10 cellular contexts compared by ENCODE assay signal in the genomic region with DNA sequence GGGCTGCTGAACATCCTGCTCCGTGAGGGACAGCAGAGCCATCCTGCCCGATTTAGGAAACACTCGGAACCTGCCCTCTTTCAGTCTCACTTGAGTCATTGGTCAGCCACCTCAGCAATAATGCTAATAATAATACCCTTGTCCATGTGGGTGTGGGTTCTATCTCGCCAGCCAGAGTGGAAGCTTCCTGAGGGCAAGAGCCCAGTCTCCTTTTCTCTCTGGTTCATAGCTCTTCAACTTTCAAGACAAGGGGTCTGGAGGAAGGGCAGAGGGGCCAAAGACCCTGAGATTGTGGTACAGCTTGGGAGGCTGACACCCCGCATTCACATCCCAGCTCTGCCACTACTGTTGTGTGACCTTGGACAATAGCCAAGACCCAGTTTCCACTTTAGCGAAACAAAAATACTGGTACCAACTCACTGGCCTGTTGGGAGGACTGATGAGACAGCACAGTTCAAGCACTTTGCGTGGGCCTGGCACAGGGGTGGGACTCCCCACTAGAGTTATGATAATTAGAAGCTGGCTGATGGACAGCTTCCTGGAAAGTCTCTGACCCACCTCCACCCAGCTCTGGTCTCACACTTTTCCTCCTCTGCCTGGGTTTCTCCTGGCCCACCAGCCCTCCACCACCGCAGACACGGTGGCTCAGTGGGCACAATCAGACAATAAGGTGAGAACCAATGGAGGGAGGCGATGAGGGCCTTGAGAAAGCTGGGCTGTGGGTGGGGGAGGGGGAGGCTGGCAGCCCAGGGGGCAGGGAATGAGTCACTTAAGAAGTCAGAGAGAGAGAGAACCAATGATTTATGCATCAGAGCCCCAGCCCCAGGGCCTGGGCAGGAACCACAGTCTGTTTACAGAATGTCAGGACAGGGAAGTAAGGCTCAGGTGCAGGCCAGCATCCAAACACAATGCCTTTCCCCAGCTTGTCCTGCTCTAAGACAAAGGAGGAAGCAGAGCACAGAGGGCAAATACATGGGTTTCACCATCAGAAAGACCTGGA. TPM values are rescaled to one million over a fixed set of nuclear protein-coding genes. Genes with fewer than 3 reads are reported as not detected.
DNase-seq lines count a peak whose midpoint lies in the region; ATAC-seq and TF ChIP-seq lines count a peak whose summit lies in the region.
"Had no signal": no experiment of that assay in that cellular context is flagged by ENCODE, and none has a peak within 500 bp of the region (broad histone marks: within the 10 kb centered on the region; RNA-seq: fewer than 3 reads in every experiment).

No MANE protein-coding gene starts in this region.

- no peaks in the 10 kb centered on the region for H3K9me3 Mint-ChIP-seq in activated CD4-positive, alpha-beta T cell treated with anti-CD3 and anti-CD28 coated beads for 36 hours (ENCODE audit: low read depth)
- H3K9me3 Mint-ChIP-seq in activated CD4-positive, alpha-beta T cell treated with anti-CD3 and anti-CD28 coated beads, Interleukin-2, amount 10 ng/mL, durations not matched to agents 7 days and 5 days: no peaks in the 10 kb centered on the region
- no peaks in the 10 kb centered on the region for H3K9me3 Mint-ChIP-seq in activated B cell treated with CpG ODN at 0.5 μM for 24 hours
- no peaks in the 10 kb centered on the region for H3K9me3 Mint-ChIP-seq in activated naive CD4-positive, alpha-beta T cell treated with anti-CD3 and anti-CD28 coated beads for 36 hours
- H3K9me3 Mint-ChIP-seq: IgD-negative memory B cell had no signal

- TF ChIP-seq CTCF in activated B cell treated with CpG ODN at 0.5 μM for 24 hours (IDR thresholded peaks at IDR 0.05) (no peak), thyroid gland (IDR thresholded peaks at IDR 0.05) (no peak)

- no peaks in the 10 kb centered on the region for H3K36me3 Mint-ChIP-seq in activated CD4-positive, alpha-beta T cell treated with anti-CD3 and anti-CD28 coated beads for 36 hours (ENCODE audit: low read depth)
- H3K36me3 Mint-ChIP-seq in activated CD4-positive, alpha-beta T cell treated with anti-CD3 and anti-CD28 coated beads, Interleukin-2, amount 10 ng/mL, durations not matched to agents 7 days and 5 days (ENCODE audit: low read depth): no peaks in the 10 kb centered on the region
- no peaks in the 10 kb centered on the region for H3K36me3 Mint-ChIP-seq in activated B cell treated with CpG ODN at 0.5 μM for 24 hours (ENCODE audit: low read depth)
- no peaks in the 10 kb centered on the region for H3K36me3 Mint-ChIP-seq in activated naive CD4-positive, alpha-beta T cell treated with anti-CD3 and anti-CD28 coated beads for 36 hours (ENCODE audit: low read depth)

- DNase-seq in activated CD4-positive, alpha-beta T cell treated with anti-CD3 and anti-CD28 coated beads for 36 hours: peak; percentile 18
- no peak for DNase-seq in activated CD4-positive, alpha-beta T cell treated with anti-CD3 and anti-CD28 coated beads, Interleukin-2, amount 10 ng/mL, durations not matched to agents 7 days and 5 days
- DNase-seq in activated B cell treated with CpG ODN at 0.5 μM for 24 hours (no peak), glomerular visceral epithelial cell (ENCODE audit: extremely low spot score) (peak; percentile 59), thyroid gland (peak; percentile 53 to 54)
- no peak for DNase-seq in activated naive CD4-positive, alpha-beta T cell treated with anti-CD3 and anti-CD28 coated beads for 36 hours
- DNase-seq: central memory CD4-positive, alpha-beta T cell had no signal

- peaks cover 6 to 7% of the 10 kb centered on the region in 2 donors for H3K4me1 ChIP-seq in thyroid gland

- peak; percentile 33 for ATAC-seq in activated CD4-positive, alpha-beta T cell treated with anti-CD3 and anti-CD28 coated beads for 36 hours
- ATAC-seq in activated B cell treated with CpG ODN at 0.5 μM for 24 hours (ENCODE audit: low read depth) (peak; percentile 78), HG02798 (IDR thresholded peaks at IDR 0.05; ENCODE audit: poor library complexity, unreplicated experiment) (no peak), GM18868 (IDR thresholded peaks at IDR 0.05; ENCODE audit: unreplicated experiment) (no peak)

- no peaks in the 10 kb centered on the region for H3K9me3 ChIP-seq in thyroid gland

- CTCF ChIA-PET in activated CD4-positive, alpha-beta T cell treated with anti-CD3 and anti-CD28 coated beads for 36 hours (lab: Charles Lee): interaction anchor here (0.5 to 2.1 kb wide), 3 partner anchors 11 to 573 kb away, joined by 3 to 6 read pairs (median 4); no protein-coding TSS in a partner anchor
- CTCF ChIA-PET in activated CD4-positive, alpha-beta T cell treated with anti-CD3 and anti-CD28 coated beads, Interleukin-2, amount 10 ng/mL, durations not matched to agents 7 days and 5 days (lab: Charles Lee): interaction anchor here (0.6 to 1.6 kb wide), 3 partner anchors 11 to 116 kb away, joined by 3 to 4 read pairs (median 3); no protein-coding TSS in a partner anchor
- CTCF ChIA-PET in activated B cell treated with CpG ODN at 0.5 μM for 24 hours (lab: Charles Lee): interaction anchor here (1.2 kb wide), 1 partner anchor 28 kb away, joined by 3 read pairs; no protein-coding TSS in a partner anchor
- CTCF ChIA-PET in activated naive CD4-positive, alpha-beta T cell treated with anti-CD3 and anti-CD28 coated beads for 36 hours (lab: Charles Lee): interaction anchor here (1.4 kb wide), 1 partner anchor 8 kb away, joined by 4 read pairs; no protein-coding TSS in a partner anchor

- H3K27ac ChIP-seq in thyroid gland: no peak overlapping the region

- no peak overlapping the region for H3K27ac Mint-ChIP-seq in activated CD4-positive, alpha-beta T cell treated with anti-CD3 and anti-CD28 coated beads for 36 hours
- no peak overlapping the region for H3K27ac Mint-ChIP-seq in activated CD4-positive, alpha-beta T cell treated with anti-CD3 and anti-CD28 coated beads, Interleukin-2, amount 10 ng/mL, durations not matched to agents 7 days and 5 days
- no peak overlapping the region for H3K27ac Mint-ChIP-seq in activated B cell treated with CpG ODN at 0.5 μM for 24 hours
- no peak overlapping the region for H3K27ac Mint-ChIP-seq in activated naive CD4-positive, alpha-beta T cell treated with anti-CD3 and anti-CD28 coated beads for 36 hours

- POLR2A ChIA-PET in activated CD4-positive, alpha-beta T cell treated with anti-CD3 and anti-CD28 coated beads for 36 hours (lab: Charles Lee): no interaction called here
- POLR2A ChIA-PET in activated CD4-positive, alpha-beta T cell treated with anti-CD3 and anti-CD28 coated beads, Interleukin-2, amount 10 ng/mL, durations not matched to agents 7 days and 5 days (lab: Charles Lee): no interaction called here
- POLR2A ChIA-PET in activated B cell treated with CpG ODN at 0.5 μM for 24 hours (lab: Charles Lee): no interaction called here

- no peak overlapping the region for H3K4me3 Mint-ChIP-seq in activated CD4-positive, alpha-beta T cell treated with anti-CD3 and anti-CD28 coated beads for 36 hours
- no peak overlapping the region for H3K4me3 Mint-ChIP-seq in activated CD4-positive, alpha-beta T cell treated with anti-CD3 and anti-CD28 coated beads, Interleukin-2, amount 10 ng/mL, durations not matched to agents 7 days and 5 days
- no peak overlapping the region for H3K4me3 Mint-ChIP-seq in activated B cell treated with CpG ODN at 0.5 μM for 24 hours
- H3K4me3 Mint-ChIP-seq in activated naive CD4-positive, alpha-beta T cell treated with anti-CD3 and anti-CD28 coated beads for 36 hours: no peak overlapping the region
- H3K4me3 Mint-ChIP-seq: IgD-negative memory B cell had no signal

- H3K36me3 ChIP-seq in thyroid gland: no peaks in the 10 kb centered on the region

- no peaks in the 10 kb centered on the region for H3K27me3 Mint-ChIP-seq in activated CD4-positive, alpha-beta T cell treated with anti-CD3 and anti-CD28 coated beads for 36 hours
- peaks cover 5% of the 10 kb centered on the region for H3K27me3 Mint-ChIP-seq in activated CD4-positive, alpha-beta T cell treated with anti-CD3 and anti-CD28 coated beads, Interleukin-2, amount 10 ng/mL, durations not matched to agents 7 days and 5 days
- H3K27me3 Mint-ChIP-seq in activated B cell treated with CpG ODN at 0.5 μM for 24 hours: peaks cover 9% of the 10 kb centered on the region
- H3K27me3 Mint-ChIP-seq in activated naive CD4-positive, alpha-beta T cell treated with anti-CD3 and anti-CD28 coated beads for 36 hours (ENCODE audit: low read depth): no peaks in the 10 kb centered on the region

- no peaks in the 10 kb centered on the region for H3K4me1 Mint-ChIP-seq in activated CD4-positive, alpha-beta T cell treated with anti-CD3 and anti-CD28 coated beads for 36 hours
- no peaks in the 10 kb centered on the region for H3K4me1 Mint-ChIP-seq in activated CD4-positive, alpha-beta T cell treated with anti-CD3 and anti-CD28 coated beads, Interleukin-2, amount 10 ng/mL, durations not matched to agents 7 days and 5 days
- H3K4me1 Mint-ChIP-seq in activated B cell treated with CpG ODN at 0.5 μM for 24 hours: peaks cover 10% of the 10 kb centered on the region
- H3K4me1 Mint-ChIP-seq in activated naive CD4-positive, alpha-beta T cell treated with anti-CD3 and anti-CD28 coated beads for 36 hours (ENCODE audit: low read depth): no peaks in the 10 kb centered on the region

- H3K27me3 ChIP-seq in thyroid gland: no peaks in the 10 kb centered on the region

- no peak for TF ChIP-seq POLR2A in thyroid gland (IDR thresholded peaks at IDR 0.05)

- intact Hi-C loops in activated CD4-positive, alpha-beta T cell treated with anti-CD3 and anti-CD28 coated beads for 36 hours (cut with DNase I, micrococcal nuclease): no loop called here
- intact Hi-C loops in activated B cell treated with CpG ODN at 0.5 μM for 24 hours (cut with micrococcal nuclease): no loop called here
- intact Hi-C loops in thyroid gland (cut with DNase I): no loop called here
- intact Hi-C loops in activated naive CD4-positive, alpha-beta T cell treated with anti-CD3 and anti-CD28 coated beads for 36 hours (cut with micrococcal nuclease): no loop called here

- no peak overlapping the region for H3K4me3 ChIP-seq in thyroid gland (replicated peaks in 1 of 3)

- 73 to 82% methylated on average over 10 of the region's 10 CpGs for WGBS in thyroid gland, 2 donors

RNA-seq across cellular contexts. Expression of a gene that starts 9.6 kb away (rescaled TPM):
- under 1 TPM; 0.53 to 0.91 TPM for total RNA-seq in activated CD4-positive, alpha-beta T cell treated with anti-CD3 and anti-CD28 coated beads for 36 hours
- total RNA-seq in activated CD4-positive, alpha-beta T cell treated with anti-CD3 and anti-CD28 coated beads, Interleukin-2, amount 10 ng/mL, durations not matched to agents 7 days and 5 days: under 1 TPM; 0.33 to 0.50 TPM
- total RNA-seq in activated B cell treated with CpG ODN at 0.5 μM for 24 hours: not detected in 2 replicates
- total RNA-seq in thyroid gland: 1 to 10 TPM in 1 of 4 donors, under 1 TPM in 2, not detected in 1; 0.13 to 3.0 (median 0.33) TPM
- total RNA-seq in activated naive CD4-positive, alpha-beta T cell treated with anti-CD3 and anti-CD28 coated beads for 36 hours: under 1 TPM; 0.17 to 0.42 TPM

RNA-seq across cellular contexts. Expression of a gene that starts 51.1 kb away (rescaled TPM):
- total RNA-seq in activated CD4-positive, alpha-beta T cell treated with anti-CD3 and anti-CD28 coated beads for 36 hours: 1 to 10 TPM; 5.5 to 5.6 TPM
- total RNA-seq in activated CD4-positive, alpha-beta T cell treated with anti-CD3 and anti-CD28 coated beads, Interleukin-2, amount 10 ng/mL, durations not matched to agents 7 days and 5 days: 1 to 10 TPM; 7.7 to 8.7 TPM
- 10.4 and 12.0 TPM in 2 replicates for total RNA-seq in activated B cell treated with CpG ODN at 0.5 μM for 24 hours
- total RNA-seq in thyroid gland: 1 to 10 TPM; 3.9 to 6.1 (median 4.1) TPM
- total RNA-seq in activated naive CD4-positive, alpha-beta T cell treated with anti-CD3 and anti-CD28 coated beads for 36 hours: 1 to 10 TPM; 2.4 to 4.1 TPM

RNA-seq across cellular contexts. Expression of a gene that starts 56.5 kb away (rescaled TPM):
- total RNA-seq in activated CD4-positive, alpha-beta T cell treated with anti-CD3 and anti-CD28 coated beads for 36 hours: not detected
- total RNA-seq in activated CD4-positive, alpha-beta T cell treated with anti-CD3 and anti-CD28 coated beads, Interleukin-2, amount 10 ng/mL, durations not matched to agents 7 days and 5 days: not detected
- not detected in 2 replicates for total RNA-seq in activated B cell treated with CpG ODN at 0.5 μM for 24 hours
- under 1 TPM in 1 of 4 donors, not detected in 3; 0.67 TPM for total RNA-seq in thyroid gland
- not detected for total RNA-seq in activated naive CD4-positive, alpha-beta T cell treated with anti-CD3 and anti-CD28 coated beads for 36 hours

Comparison
In these comparisons a context has a peak if more than half of its experiments do, and no peak if none do; other contexts are left out.
1. DNase-seq: peak in activated CD4-positive, alpha-beta T cell treated with anti-CD3 and anti-CD28 coated beads for 36 hours (single experiment), glomerular visceral epithelial cell (single experiment) and thyroid gland (2 of 2); none in activated CD4-positive, alpha-beta T cell treated with anti-CD3 and anti-CD28 coated beads, Interleukin-2, amount 10 ng/mL, durations not matched to agents 7 days and 5 days (single experiment), activated B cell treated with CpG ODN at 0.5 μM for 24 hours (single experiment) and activated naive CD4-positive, alpha-beta T cell treated with anti-CD3 and anti-CD28 coated beads for 36 hours (single experiment).
2. ATAC-seq: peak in activated CD4-positive, alpha-beta T cell treated with anti-CD3 and anti-CD28 coated beads for 36 hours (single experiment) and activated B cell treated with CpG ODN at 0.5 μM for 24 hours (single experiment); none in HG02798 (single experiment) and GM18868 (single experiment).